Comparison of ENCODE assay signal across 21 cellular contexts in genomic region chr11:45390407-45390806, GRCh38.
DNase-seq lines count a peak whose midpoint lies in the region; TF ChIP-seq lines count a peak whose summit lies in the region.
"Had no signal": no experiment of that assay in that cellular context is flagged by ENCODE, and none has a peak within 500 bp of the region (broad histone marks: within the 10 kb centered on the region; RNA-seq: fewer than 3 reads in every experiment).

No MANE protein-coding gene starts in this region.

- 40% methylated on average over 5 of the region's 5 CpGs for WGBS in liver

- TF ChIP-seq POLR2A in NB4 (IDR thresholded peaks at IDR 0.05; ENCODE audit: extremely low read depth, insufficient read length) = no peak

- no peaks in the 10 kb centered on the region for H3K36me3 ChIP-seq in SK-N-MC (ENCODE audit: insufficient read depth, low read length)
- no peaks in the 10 kb centered on the region for H3K36me3 ChIP-seq in liver (ENCODE audit: control insufficient read depth in 4 of 4, insufficient read depth in 3 of 4, low read depth in 1 of 4, low read length in 3 of 4)
- H3K36me3 ChIP-seq: BLaER1, upper lobe of right lung had no signal

- DNase-seq in DMS153 (lab: John Stamatoyannopoulos, UW) (peak; percentile 75), NB4 (ENCODE audit: low read depth) (peak; percentile 79), SK-N-MC (ENCODE audit: low read depth, low spot score) (peak; percentile 34), HCEC 1CT (no peak), HK-2 (ENCODE audit: unreplicated experiment) (no peak), G401 (ENCODE audit: low spot score) (no peak)
- DNase-seq in activated naive CD4-positive, alpha-beta T cell treated with anti-CD3 and anti-CD28 coated beads, Interleukin-2, amount 50 U/mL, for 16 hours = no peak
- DNase-seq: activated T-cell treated with anti-CD3 and anti-CD28 coated beads, Interleukin-2, amount 50 U/mL, for 48 hours; cortex of kidney; HFFc6; hippocampal formation; islet precursor cell; KBM-7; mammary epithelial cell; naive thymus-derived CD4-positive, alpha-beta T cell; NCI-H1105; T1000; upper lobe of right lung had no signal

- TF ChIP-seq RAD21 in liver (IDR thresholded peaks at IDR 0.05) = peak in 1 of 2 donors; percentile 41

- in situ Hi-C loops in G401 (cut with HindIII; ENCODE audit: low sequenced_read_pairs) = no loop called here

- H3K27ac ChIP-seq in SK-N-MC (no peak overlapping the region), liver (ENCODE audit: low read depth in 1 of 2, low read length in 2 of 2) (peak overlapping the region; percentile 44 to 68)
- H3K27ac ChIP-seq: BLaER1, RWPE1, upper lobe of right lung had no signal

- H3K9me3 ChIP-seq in SK-N-MC (ENCODE audit: low read depth, low read length) = no peaks in the 10 kb centered on the region
- no peaks in the 10 kb centered on the region for H3K9me3 ChIP-seq in liver (ENCODE audit: control insufficient read depth in 4 of 4, low read length in 3 of 4)
- H3K9me3 ChIP-seq: BLaER1, upper lobe of right lung had no signal

- H3K4me1 ChIP-seq in liver (ENCODE audit: control insufficient read depth in 4 of 4, insufficient read depth in 4 of 4, low read length in 3 of 4) = peaks cover 34 to 60% (median 55%) of the 10 kb centered on the region in 4 donors
- H3K4me1 ChIP-seq: upper lobe of right lung had no signal

- H3K27me3 ChIP-seq in liver (ENCODE audit: control insufficient read depth in 4 of 4, insufficient read depth in 4 of 4, low read length in 3 of 4) = no peaks in the 10 kb centered on the region
- H3K27me3 ChIP-seq: upper lobe of right lung had no signal

- H3K9ac ChIP-seq in SK-N-MC (ENCODE audit: insufficient read length) = no peak overlapping the region
- H3K9ac ChIP-seq in liver (ENCODE audit: low read depth in 1 of 2, low read length in 2 of 2) = no peak overlapping the region
- H3K9ac ChIP-seq: BLaER1 had no signal

- H3K4me3 ChIP-seq in NB4 (ENCODE audit: low read depth, low read length) = no peak overlapping the region
- no peak overlapping the region for H3K4me3 ChIP-seq in SK-N-MC
- H3K4me3 ChIP-seq in liver (ENCODE audit: low read depth in 1 of 3, low read length in 3 of 3) = no peak overlapping the region
- H3K4me3 ChIP-seq: BLaER1, upper lobe of right lung had no signal

- TF ChIP-seq CTCF in NB4 (IDR thresholded peaks at IDR 0.05; ENCODE audit: low read depth, low read length) (no peak), liver (IDR thresholded peaks at IDR 0.05; ENCODE audit: low read depth, low read length, missing input control) (no peak)

TF ChIP-seq in liver, 16 proteins besides CTCF, POLR2A, EP300 and RAD21:
- TF ChIP-seq TAF1 (conservative IDR thresholded peaks at IDR 0.05) = no peak
- TF ChIP-seq GABPA (IDR thresholded peaks at IDR 0.05 in 1 of 2, conservative IDR thresholded peaks at IDR 0.05 in 1 of 2) = no peak
- no peak for TF ChIP-seq NR2F2 (IDR thresholded peaks at IDR 0.05)
- TF ChIP-seq, protein P1, sequence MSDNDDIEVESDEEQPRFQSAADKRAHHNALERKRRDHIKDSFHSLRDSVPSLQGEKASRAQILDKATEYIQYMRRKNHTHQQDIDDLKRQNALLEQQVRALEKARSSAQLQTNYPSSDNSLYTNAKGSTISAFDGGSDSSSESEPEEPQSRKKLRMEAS (IDR thresholded peaks at IDR 0.05) = peak; percentile 74
- no peak for TF ChIP-seq FOXA2 (IDR thresholded peaks at IDR 0.05)
- peak; percentile 82 for TF ChIP-seq SP1 (IDR thresholded peaks at IDR 0.05)
- TF ChIP-seq ATF3 (IDR thresholded peaks at IDR 0.05) = no peak
- peak; percentile 95 for TF ChIP-seq RXRA (IDR thresholded peaks at IDR 0.05)
- peak; percentile 21 for TF ChIP-seq ZBTB33 (IDR thresholded peaks at IDR 0.05)
- peak; percentile 62 for TF ChIP-seq REST (IDR thresholded peaks at IDR 0.05)
- peak; percentile 58 for TF ChIP-seq YY1 (IDR thresholded peaks at IDR 0.05)
- TF ChIP-seq EGR1 (IDR thresholded peaks at IDR 0.05; ENCODE audit: low read depth in 2 of 2) = no peak
- peak; percentile 56 to 70 for TF ChIP-seq HNF4A (conservative IDR thresholded peaks at IDR 0.05)
- TF ChIP-seq HNF4G (IDR thresholded peaks at IDR 0.05) = no peak
- no peak for TF ChIP-seq FOXA1 (IDR thresholded peaks at IDR 0.05)
- TF ChIP-seq JUND (IDR thresholded peaks at IDR 0.05) = peak in 1 of 2 donors; percentile 74

Comparison
In these comparisons a context has a peak if more than half of its experiments do, and no peak if none do; other contexts are left out.
1. DNase-seq: peak in DMS153 (single experiment), NB4 (single experiment) and SK-N-MC (single experiment); none in activated naive CD4-positive, alpha-beta T cell treated with anti-CD3 and anti-CD28 coated beads, Interleukin-2, amount 50 U/mL, for 16 hours (single experiment), HCEC 1CT (single experiment), HK-2 (single experiment) and G401 (single experiment).